10 cellular contexts compared by ENCODE assay signal in genomic region chr17:50905460-50905803, GRCh38. TPM values are rescaled to one million over a fixed set of nuclear protein-coding genes. Genes with fewer than 3 reads are reported as not detected.
A peak's percentile ranks its signal among the peaks of the same experiment; 100 is the strongest.
DNase-seq lines count a peak whose midpoint lies in the region; ATAC-seq and TF ChIP-seq lines count a peak whose summit lies in the region.
"Had no signal": no experiment of that assay in that cellular context is flagged by ENCODE, and none has a peak within 500 bp of the region (broad histone marks: within the 10 kb centered on the region; RNA-seq: fewer than 3 reads in every experiment).

No MANE protein-coding gene starts in this region.

- no peaks in the 10 kb centered on the region for H3K9me3 Mint-ChIP-seq in activated naive CD8-positive, alpha-beta T cell (ENCODE audit: low read depth)
- no peaks in the 10 kb centered on the region for H3K9me3 Mint-ChIP-seq in activated naive CD8-positive, alpha-beta T cell treated with anti-CD3 and anti-CD28 coated beads for 36 hours
- H3K9me3 Mint-ChIP-seq in T-cell: no peaks in the 10 kb centered on the region

- H3K27ac ChIP-seq in right lobe of liver (peak overlapping the region; percentile 85 to 100 (median 99)), urinary bladder (ENCODE audit: low read depth) (peak overlapping the region; percentile 77)

- no peaks in the 10 kb centered on the region for H3K36me3 Mint-ChIP-seq in activated naive CD8-positive, alpha-beta T cell
- H3K36me3 Mint-ChIP-seq in activated naive CD8-positive, alpha-beta T cell treated with anti-CD3 and anti-CD28 coated beads for 36 hours: no peaks in the 10 kb centered on the region
- H3K36me3 Mint-ChIP-seq in T-cell: no peaks in the 10 kb centered on the region

- H3K4me3 Mint-ChIP-seq in activated naive CD8-positive, alpha-beta T cell: peak overlapping the region; percentile 38
- no peak overlapping the region for H3K4me3 Mint-ChIP-seq in activated naive CD8-positive, alpha-beta T cell treated with anti-CD3 and anti-CD28 coated beads for 36 hours
- H3K4me3 Mint-ChIP-seq in T-cell: no peak overlapping the region

- WGBS in right lobe of liver (ENCODE audit: insufficient coverage, low coverage, low lambda C conversion rate, missing lambda C conversion rate): 11% methylated on average over 1 of the region's 1 CpG
- 33% methylated on average over 1 of the region's 1 CpG for WGBS in urinary bladder

- no peak for TF ChIP-seq CTCF in right lobe of liver (IDR thresholded peaks at IDR 0.05)

- H3K4me1 ChIP-seq in right lobe of liver (peaks cover 0 to 61% (median 28%) of the 10 kb centered on the region in 4 donors), urinary bladder (ENCODE audit: insufficient read depth) (peaks cover 2% of the 10 kb centered on the region)

- CTCF ChIA-PET in T-cell (lab: Charles Lee): interaction anchor here in 1 of 2 donors (2.0 kb wide), 1 partner anchor 53 kb away, joined by 4 read pairs; no protein-coding TSS in a partner anchor

- ATAC-seq in T-cell (replicated peaks in 1 of 4) (no peak), right lobe of liver (peak; percentile 38 to 60 (median 44))

- H3K27me3 ChIP-seq in right lobe of liver: no peaks in the 10 kb centered on the region

- intact Hi-C loops in right lobe of liver (cut with DNase I): loop anchor here in 1 of 2 donors (5.0 kb wide), 1 partner anchor 37 kb away; no protein-coding TSS in a partner anchor

- peaks cover 70% of the 10 kb centered on the region for H3K4me1 Mint-ChIP-seq in activated naive CD8-positive, alpha-beta T cell (ENCODE audit: low read depth)
- H3K4me1 Mint-ChIP-seq in activated naive CD8-positive, alpha-beta T cell treated with anti-CD3 and anti-CD28 coated beads for 36 hours: peaks cover 49% of the 10 kb centered on the region
- peaks cover 65 to 71% (median 69%) of the 10 kb centered on the region in 3 donors for H3K4me1 Mint-ChIP-seq in T-cell

- H3K27me3 Mint-ChIP-seq in activated naive CD8-positive, alpha-beta T cell: no peaks in the 10 kb centered on the region
- H3K27me3 Mint-ChIP-seq in activated naive CD8-positive, alpha-beta T cell treated with anti-CD3 and anti-CD28 coated beads for 36 hours: no peaks in the 10 kb centered on the region
- no peaks in the 10 kb centered on the region for H3K27me3 Mint-ChIP-seq in T-cell

- H3K36me3 ChIP-seq in right lobe of liver (no peaks in the 10 kb centered on the region), urinary bladder (ENCODE audit: insufficient read depth) (no peaks in the 10 kb centered on the region)

- peak overlapping the region; percentile 87 for H3K27ac Mint-ChIP-seq in activated naive CD8-positive, alpha-beta T cell
- H3K27ac Mint-ChIP-seq in activated naive CD8-positive, alpha-beta T cell treated with anti-CD3 and anti-CD28 coated beads for 36 hours: no peak overlapping the region
- peak overlapping the region; percentile 80 for H3K27ac Mint-ChIP-seq in T-cell

- no peak for DNase-seq in activated naive CD8-positive, alpha-beta T cell treated with anti-CD3 and anti-CD28 coated beads for 36 hours
- DNase-seq in T-cell (no peak), right lobe of liver (peak; percentile 55 to 89 (median 87)), T1000 (lab: John Stamatoyannopoulos, UW) (no peak), KG1 (lab: John Stamatoyannopoulos, UW) (no peak)
- DNase-seq in activated CD4-positive, CD25-positive, alpha-beta regulatory T cell (lab: John Stamatoyannopoulos, UW): no peak
- DNase-seq: DND-41, NCI-H187 treated with DMSO at 0.1 percent for 48 hours had no signal

- H3K9me3 ChIP-seq in right lobe of liver: no peaks in the 10 kb centered on the region

- no peak for TF ChIP-seq POLR2A in right lobe of liver (IDR thresholded peaks at IDR 0.05)

- H3K4me3 ChIP-seq in right lobe of liver: peak overlapping the region in 2 of 3 donors; percentile 31 to 33
- no peak overlapping the region for H3K4me3 ChIP-seq in urinary bladder (ENCODE audit: low read depth, low read length)

- POLR2A ChIA-PET in T-cell (lab: Charles Lee): no interaction called here

RNA-seq across cellular contexts. Expression of gene TOB1, which starts 39.3 kb away (rescaled TPM):
- total RNA-seq in activated naive CD8-positive, alpha-beta T cell treated with anti-CD3 and anti-CD28 coated beads for 36 hours: 10 to 100 TPM; 40.1 to 44.9 TPM
- 100 to 1,000 TPM in 2 of 5 donors, 10 to 100 TPM in 3; 75.4 to 310 (median 92.6) TPM for total RNA-seq in T-cell
- 100 to 1,000 TPM in 3 of 6 experiments, 10 to 100 TPM in 3; 36.2 to 222 (median 82.1) TPM for total RNA-seq in right lobe of liver
- total RNA-seq in urinary bladder: 47.4 TPM
- polyA plus RNA-seq in urinary bladder: 41.3 TPM

Comparison
In these comparisons a context has a peak if more than half of its experiments do, and no peak if none do; other contexts are left out.
1. DNase-seq: peak in right lobe of liver (3 of 3); none in activated naive CD8-positive, alpha-beta T cell treated with anti-CD3 and anti-CD28 coated beads for 36 hours (single experiment), T-cell (0 of 34), activated CD4-positive, CD25-positive, alpha-beta regulatory T cell (0 of 4), T1000 (single experiment) and KG1 (single experiment).
2. ATAC-seq: peak in right lobe of liver (4 of 4); none in T-cell (0 of 4).